ENCODE assay signal across 17 cellular contexts in the genomic region with DNA sequence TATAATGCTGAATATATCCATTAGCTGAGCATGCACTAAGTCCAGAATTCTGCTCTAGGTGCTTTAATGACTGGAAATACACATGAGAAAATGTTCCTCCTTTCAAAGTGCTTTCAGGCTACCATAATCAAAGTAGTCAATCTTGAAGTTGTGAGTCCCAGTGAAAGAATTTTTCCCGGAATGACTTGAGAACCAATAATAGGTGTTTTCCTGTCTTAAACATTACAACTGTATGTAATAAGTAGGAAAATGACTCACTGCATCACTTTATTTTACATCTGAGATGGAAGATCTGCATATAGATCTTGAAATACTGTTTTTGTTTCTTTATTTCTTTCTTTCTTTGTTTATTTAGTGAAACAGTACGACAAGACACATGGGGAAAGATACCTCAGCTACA.
DNase-seq lines count a peak whose midpoint lies in the region; ATAC-seq, FAIRE-seq and TF ChIP-seq lines count a peak whose summit lies in the region.
"Had no signal": no experiment of that assay in that cellular context is flagged by ENCODE, and none has a peak within 500 bp of the region (broad histone marks: within the 10 kb centered on the region; RNA-seq: fewer than 3 reads in every experiment).

No MANE protein-coding gene starts in this region.

- H3K79me2 ChIP-seq in smooth muscle cell (ENCODE audit: low read depth) = no peaks in the 10 kb centered on the region

- H3K27me3 ChIP-seq in IMR-90 (ENCODE audit: control insufficient read depth, insufficient read depth, low read length) = no peaks in the 10 kb centered on the region
- H3K27me3 ChIP-seq in bronchial epithelial cell (ENCODE audit: control insufficient read depth, insufficient read depth, low read length) = no peaks in the 10 kb centered on the region
- no peaks in the 10 kb centered on the region for H3K27me3 ChIP-seq in smooth muscle cell (ENCODE audit: low read depth)

- H3K9me3 ChIP-seq in IMR-90 (ENCODE audit: control insufficient read depth, insufficient read depth, low read length) = no peaks in the 10 kb centered on the region
- H3K9me3 ChIP-seq in smooth muscle cell (replicated peaks; ENCODE audit: low read depth) = no peaks in the 10 kb centered on the region

- H3K27ac ChIP-seq in IMR-90 (ENCODE audit: insufficient read depth, low read length) (no peak overlapping the region), smooth muscle cell (ENCODE audit: low read depth) (no peak overlapping the region)
- H3K27ac ChIP-seq: SK-N-MC had no signal

- no peak overlapping the region for H3K56ac ChIP-seq in IMR-90 (ENCODE audit: extremely low read depth, insufficient read depth, low read length)

- no peak overlapping the region for H3K18ac ChIP-seq in IMR-90 (ENCODE audit: low read depth, low read length)

- TF ChIP-seq CTCF in IMR-90 (conservative IDR thresholded peaks at IDR 0.05; ENCODE audit: low read depth, low read length) (no peak), bronchial epithelial cell (IDR thresholded peaks at IDR 0.05; ENCODE audit: insufficient read depth, low read length, severe bottlenecking) (no peak), smooth muscle cell (IDR thresholded peaks at IDR 0.05; ENCODE audit: borderline replicate concordance, insufficient read depth, poor library complexity, severe bottlenecking) (no peak)

- BruUV-seq in IMR-90 (replicated peaks; lab: Mats Ljungman, UMichigan) = no TSS peak

- no peak for TF ChIP-seq RAD21 in IMR-90 (IDR thresholded peaks at IDR 0.05; ENCODE audit: low read length)

- no peak overlapping the region for H3K23ac ChIP-seq in IMR-90 (ENCODE audit: low read depth, low read length)

- no peak overlapping the region for H2BK20ac ChIP-seq in IMR-90 (ENCODE audit: low read depth, low read length)

- H3K14ac ChIP-seq in IMR-90 (replicated peaks; ENCODE audit: low read depth, low read length) = no peak overlapping the region

- no peaks in the 10 kb centered on the region for H3K4me1 ChIP-seq in IMR-90 (ENCODE audit: control insufficient read depth, insufficient read depth, low read length)
- peaks cover 3% of the 10 kb centered on the region for H3K4me1 ChIP-seq in smooth muscle cell (ENCODE audit: low read depth)

- no peak overlapping the region for H3K4me2 ChIP-seq in IMR-90 (ENCODE audit: low read depth, low read length)
- H3K4me2 ChIP-seq in smooth muscle cell = no peak overlapping the region

- H4K8ac ChIP-seq in IMR-90 (ENCODE audit: low read depth in 2 of 2, low read length in 2 of 2) = no peak overlapping the region

- no peak overlapping the region for H4K91ac ChIP-seq in IMR-90 (ENCODE audit: insufficient read depth, low read depth, low read length)

- DNase-seq in EH (ENCODE audit: low read depth) = peak; percentile 55
- peak; percentile 51 for DNase-seq in IMR-90
- DNase-seq in bronchial epithelial cell (ENCODE audit: low read depth) = peak; percentile 83
- peak; percentile 15 for DNase-seq in iris pigment epithelial cell (ENCODE audit: low read depth)
- no peak for DNase-seq in smooth muscle cell (lab: John Stamatoyannopoulos, UW; ENCODE audit: unreplicated experiment)
- DNase-seq: Karpas-422, NCI-H1694 treated with DMSO at 0.1 percent for 48 hours, NCI-H2081 treated with DMSO at 0.1 percent for 48 hours, NCI-H2171 treated with DMSO at 0.1 percent for 48 hours, NCI-H524 treated with DMSO at 0.1 percent for 48 hours, OCI-M1, SHP77 treated with DMSO at 0.1 percent for 48 hours had no signal

- no CpG with 5 or more reads among the region's 2 CpGs for whole genome bisulfite sequencing in IMR-90 (ENCODE audit: extremely low coverage in 2 of 2, insufficient read length in 1 of 2), 2 experiments
- WGBS in smooth muscle cell (ENCODE audit: low lambda C conversion rate) = 75% methylated on average over 2 of the region's 2 CpGs

- no peak overlapping the region for H4K5ac ChIP-seq in IMR-90 (ENCODE audit: low read depth, low read length)

- no peak for FAIRE-seq in bronchial epithelial cell (lab: Jason Lieb, UNC)
- FAIRE-seq: A204.1, GM12891 had no signal

- ATAC-seq in IMR-90 (ENCODE audit: low read depth) (no peak), GM18867 (IDR thresholded peaks at IDR 0.05; ENCODE audit: unreplicated experiment) (no peak)
- no peak for ATAC-seq in activated CD4-positive, CD25-positive, alpha-beta regulatory T cell treated with anti-CD3 and anti-CD28 coated beads, Interleukin-2, amount 50 U/mL, for 24 hours

- in situ Hi-C loops in IMR-90 (cut with MboI; ENCODE audit: low sequenced_read_pairs) = no loop called here

- H3K79me1 ChIP-seq in IMR-90 (ENCODE audit: low read depth in 1 of 2, low read length in 2 of 2) = no peaks in the 10 kb centered on the region

- CTCF ChIA-PET in IMR-90 (lab: Yijun Ruan, JAX) = no interaction called here

- intact Hi-C loops in IMR-90 (cut with micrococcal nuclease) = no loop called here

- H2AK5ac ChIP-seq in IMR-90 (ENCODE audit: low read depth, low read length) = no peak overlapping the region

- no peaks in the 10 kb centered on the region for H3F3A ChIP-seq in smooth muscle cell (ENCODE audit: low read depth)

- H4K20me1 ChIP-seq in IMR-90 (ENCODE audit: insufficient read depth, low read length) (no peaks in the 10 kb centered on the region), smooth muscle cell (ENCODE audit: low read depth) (no peaks in the 10 kb centered on the region)

- dilution Hi-C loops in IMR-90 (cut with HindIII; ENCODE audit: low sequenced_read_pairs, unreplicated experiment) = no loop called here

- no peak overlapping the region for H2BK15ac ChIP-seq in IMR-90 (ENCODE audit: low read depth, low read length)

- H2BK5ac ChIP-seq in IMR-90 (ENCODE audit: low read depth, low read length, poor library complexity, severe bottlenecking) = no peak overlapping the region

- no peaks in the 10 kb centered on the region for H3K36me3 ChIP-seq in IMR-90 (ENCODE audit: control insufficient read depth, insufficient read depth, low read length)
- no peaks in the 10 kb centered on the region for H3K36me3 ChIP-seq in bronchial epithelial cell (ENCODE audit: control insufficient read depth, insufficient read depth, low read length)
- no peaks in the 10 kb centered on the region for H3K36me3 ChIP-seq in smooth muscle cell (ENCODE audit: low read depth)

- TF ChIP-seq POLR2A in IMR-90 (IDR thresholded peaks at IDR 0.05; ENCODE audit: low read depth, low read length) = no peak

- no peaks in the 10 kb centered on the region; the same call in 1 of the 2 replicates for H3K9me1 ChIP-seq in IMR-90 (ENCODE audit: insufficient read depth, low read length)

- H2AK9ac ChIP-seq in IMR-90 (replicated peaks; ENCODE audit: low read depth, low read length, poor library complexity) = no peak overlapping the region

- H3K9ac ChIP-seq in IMR-90 (ENCODE audit: low read depth, low read length) (no peak overlapping the region), smooth muscle cell (ENCODE audit: low read depth) (no peak overlapping the region)

- POLR2A ChIA-PET in IMR-90 (lab: Charles Lee; ENCODE audit: unreplicated experiment) = no interaction called here

- no peak overlapping the region for H2BK120ac ChIP-seq in IMR-90 (ENCODE audit: low read depth, low read length)

- H3K4me3 ChIP-seq in IMR-90 (ENCODE audit: insufficient read depth, low read depth, low read length) (no peak overlapping the region), bronchial epithelial cell (ENCODE audit: low read depth, low read length) (no peak overlapping the region), smooth muscle cell (no peak overlapping the region)
- H3K4me3 ChIP-seq: SK-N-MC had no signal

- H3K4ac ChIP-seq in IMR-90 (ENCODE audit: low read depth, low read length) = no peak overlapping the region

- H2AFZ ChIP-seq in IMR-90 (replicated peaks; ENCODE audit: low read length, poor library complexity) (no peak overlapping the region), smooth muscle cell (ENCODE audit: low read depth) (no peak overlapping the region)

TF ChIP-seq in IMR-90, 13 proteins besides CTCF, POLR2A, EP300 and RAD21:
- TF ChIP-seq, protein P1, sequence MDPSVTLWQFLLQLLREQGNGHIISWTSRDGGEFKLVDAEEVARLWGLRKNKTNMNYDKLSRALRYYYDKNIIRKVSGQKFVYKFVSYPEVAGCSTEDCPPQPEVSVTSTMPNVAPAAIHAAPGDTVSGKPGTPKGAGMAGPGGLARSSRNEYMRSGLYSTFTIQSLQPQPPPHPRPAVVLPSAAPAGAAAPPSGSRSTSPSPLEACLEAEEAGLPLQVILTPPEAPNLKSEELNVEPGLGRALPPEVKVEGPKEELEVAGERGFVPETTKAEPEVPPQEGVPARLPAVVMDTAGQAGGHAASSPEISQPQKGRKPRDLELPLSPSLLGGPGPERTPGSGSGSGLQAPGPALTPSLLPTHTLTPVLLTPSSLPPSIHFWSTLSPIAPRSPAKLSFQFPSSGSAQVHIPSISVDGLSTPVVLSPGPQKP (IDR thresholded peaks at IDR 0.05; ENCODE audit: borderline replicate concordance, low read depth, low read length) = no peak
- TF ChIP-seq CHD1 (IDR thresholded peaks at IDR 0.05; ENCODE audit: low read depth, low read length) = no peak
- no peak for TF ChIP-seq BHLHE40 (IDR thresholded peaks at IDR 0.05; ENCODE audit: low read depth, low read length)
- TF ChIP-seq MAZ (IDR thresholded peaks at IDR 0.05; ENCODE audit: borderline replicate concordance, low read depth, low read length) = no peak
- TF ChIP-seq CEBPB (IDR thresholded peaks at IDR 0.05; ENCODE audit: low read depth, low read length) = no peak
- TF ChIP-seq FOS (IDR thresholded peaks at IDR 0.05; ENCODE audit: low read depth, low read length) = no peak
- TF ChIP-seq RFX5 (IDR thresholded peaks at IDR 0.05; ENCODE audit: low read depth, low read length) = no peak
- TF ChIP-seq, protein P2, sequence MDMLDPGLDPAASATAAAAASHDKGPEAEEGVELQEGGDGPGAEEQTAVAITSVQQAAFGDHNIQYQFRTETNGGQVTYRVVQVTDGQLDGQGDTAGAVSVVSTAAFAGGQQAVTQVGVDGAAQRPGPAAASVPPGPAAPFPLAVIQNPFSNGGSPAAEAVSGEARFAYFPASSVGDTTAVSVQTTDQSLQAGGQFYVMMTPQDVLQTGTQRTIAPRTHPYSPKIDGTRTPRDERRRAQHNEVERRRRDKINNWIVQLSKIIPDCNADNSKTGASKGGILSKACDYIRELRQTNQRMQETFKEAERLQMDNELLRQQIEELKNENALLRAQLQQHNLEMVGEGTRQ (IDR thresholded peaks at IDR 0.05; ENCODE audit: low read depth, low read length) = no peak
- TF ChIP-seq NFE2L2 (IDR thresholded peaks at IDR 0.05; ENCODE audit: low read depth, low read length) = no peak
- no peak for TF ChIP-seq MAFK (IDR thresholded peaks at IDR 0.05; ENCODE audit: low read depth, low read length)
- no peak for TF ChIP-seq RCOR1 (IDR thresholded peaks at IDR 0.05; ENCODE audit: insufficient replicate concordance, low read length)
- no peak for TF ChIP-seq MXI1 (IDR thresholded peaks at IDR 0.05; ENCODE audit: borderline replicate concordance, low read depth, low read length)
